22 cellular contexts compared by ENCODE assay signal in genomic region chr1:177444997-177445746, GRCh38.
"Had no signal": no experiment of that assay in that cellular context is flagged by ENCODE, and none has a peak within 500 bp of the region (broad histone marks: within the 10 kb centered on the region; RNA-seq: fewer than 3 reads in every experiment).

No MANE protein-coding gene starts in this region.

- H3K36me3 ChIP-seq: esophagus squamous epithelium, heart right ventricle, lower lobe of right lung, right lobe of liver, upper lobe of right lung had no signal

- H3K27me3 ChIP-seq: esophagus squamous epithelium, right lobe of liver, testis, upper lobe of right lung had no signal

- DNase-seq: activated B cell treated with CpG ODN at 0.5 μM for 24 hours; activated CD4-positive, alpha-beta T cell treated with anti-CD3 and anti-CD28 coated beads for 36 hours; activated CD4-positive, alpha-beta T cell treated with anti-CD3 and anti-CD28 coated beads, Interleukin-2, amount 50 U/mL, for 4 hours; activated CD8-positive, alpha-beta memory T cell treated with anti-CD3 and anti-CD28 coated beads for 24 hours; activated CD8-positive, alpha-beta memory T cell treated with anti-CD3 and anti-CD28 coated beads, Interleukin-2, amount 50 U/mL, for 4 hours; activated naive CD8-positive, alpha-beta T cell treated with anti-CD3 and anti-CD28 coated beads for 36 hours; activated T-cell treated with anti-CD3 and anti-CD28 coated beads, Interleukin-2, amount 50 U/mL, for 24 hours; effector memory CD8-positive, alpha-beta T cell; esophagus squamous epithelium; heart right ventricle; lower lobe of right lung; mesendoderm; naive thymus-derived CD4-positive, alpha-beta T cell; occipital lobe; right lobe of liver; small intestine; stimulated activated CD4-positive, alpha-beta T cell treated with anti-CD3 and anti-CD28 coated beads, Interleukin-2, amount 100 ng/mL, for 24 hours; stimulated activated naive B cell treated with anti-CD40 and anti-IgM and Interleukin-4, amounts not matched to agents 10 μg/mL and 1 μg/mL and 100 μg/mL, for 72 hours; T-helper 1 cell; testis; upper lobe of right lung had no signal

- H3K4me1 ChIP-seq: esophagus squamous epithelium, lower lobe of right lung, right lobe of liver, testis, upper lobe of right lung had no signal

- ATAC-seq: activated CD4-positive, alpha-beta T cell treated with anti-CD3 and anti-CD28 coated beads for 36 hours; activated T-helper 17 cell treated with anti-CD3 and anti-CD28 coated beads, Interleukin-2, amount 50 U/mL, for 72 hours; effector memory CD8-positive, alpha-beta T cell; heart right ventricle; lower lobe of right lung; naive thymus-derived CD4-positive, alpha-beta T cell; right lobe of liver; stimulated activated naive B cell treated with anti-CD40 and anti-IgM and Interleukin-4, amounts not matched to agents 10 μg/mL and 1 μg/mL and 100 μg/mL, for 72 hours; upper lobe of right lung had no signal

- H3K27ac ChIP-seq: esophagus squamous epithelium, heart right ventricle, lower lobe of right lung, right lobe of liver, testis, upper lobe of right lung had no signal

- H3K4me3 ChIP-seq: esophagus squamous epithelium, heart right ventricle, lower lobe of right lung, right lobe of liver, testis, upper lobe of right lung had no signal

- H3K9me3 ChIP-seq: esophagus squamous epithelium, heart right ventricle, lower lobe of right lung, right lobe of liver, testis, upper lobe of right lung had no signal
